ENCODE assay signal across 33 cellular contexts in the genomic region with DNA sequence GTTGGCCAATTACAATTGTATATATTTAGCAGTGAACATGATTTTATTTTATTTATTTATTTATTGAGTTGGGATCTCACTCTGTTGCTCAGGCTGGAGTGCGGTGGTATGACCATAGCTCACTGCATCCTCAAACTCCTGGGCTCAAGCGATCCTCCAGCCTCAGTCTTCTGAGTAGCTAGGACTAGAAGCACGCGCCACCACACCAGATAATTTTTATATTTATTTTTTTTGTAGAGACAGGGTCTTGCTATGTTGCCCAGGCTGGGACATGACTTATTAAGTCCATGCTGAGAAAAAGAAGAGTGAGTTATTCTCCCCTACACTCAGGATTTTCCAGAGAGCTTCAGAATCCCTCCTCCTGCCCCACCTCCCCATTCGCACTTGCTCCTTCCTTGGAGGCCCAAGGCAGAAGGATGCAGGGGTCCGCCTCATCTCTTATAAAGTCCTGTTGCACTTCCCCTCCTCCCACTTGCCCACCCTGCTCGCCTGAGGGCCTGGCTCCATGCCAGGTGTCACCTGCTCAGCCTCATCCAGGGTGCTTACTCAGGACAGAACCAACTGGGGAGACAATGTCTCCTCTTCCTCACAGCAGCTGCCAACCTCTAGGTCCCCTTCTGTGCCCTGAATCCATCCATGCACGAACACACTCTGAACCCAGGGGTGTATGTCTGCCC. TPM values are rescaled to one million over a fixed set of nuclear protein-coding genes. Genes with fewer than 3 reads are reported as not detected.
"Had no signal": no experiment of that assay in that cellular context is flagged by ENCODE, and none has a peak within 500 bp of the region (broad histone marks: within the 10 kb centered on the region; RNA-seq: fewer than 3 reads in every experiment).

No MANE protein-coding gene starts in this region.

- H3K9me3 Mint-ChIP-seq: activated B cell treated with CpG ODN at 0.5 μM for 24 hours; activated CD4-positive, alpha-beta T cell treated with anti-CD3 and anti-CD28 coated beads, Interleukin-2, amount 10 ng/mL, durations not matched to agents 24 days and 14 days; activated CD8-positive, alpha-beta T cell treated with anti-CD3 and anti-CD28 coated beads for 36 hours; activated naive CD4-positive, alpha-beta T cell treated with anti-CD3 and anti-CD28 coated beads for 36 hours; activated naive CD4-positive, alpha-beta T cell treated with anti-CD3 and anti-CD28 coated beads, Interleukin-2, amount 50 U/mL, for 72 hours; activated T-helper 1 cell treated with anti-CD3 and anti-CD28 coated beads, Interleukin-12 subunit alpha, Interleukin-12 subunit beta, Interleukin-2, Interleukin-4 antibody, amounts not matched to agents 30 ng/mL and 10 ng/mL and 1 ng/mL, durations not matched to agents 14 hours and 24 hours and 36 hours had no signal

- H3K4me1 Mint-ChIP-seq: activated B cell treated with CpG ODN at 0.5 μM for 24 hours had no signal

- DNase-seq: activated B cell treated with CpG ODN at 0.5 μM for 24 hours; activated CD4-positive, alpha-beta T cell treated with anti-CD3 and anti-CD28 coated beads for 1 hour; activated CD4-positive, alpha-beta T cell treated with anti-CD3 and anti-CD28 coated beads, Interleukin-2, amount 10 ng/mL, durations not matched to agents 24 days and 14 days; activated CD4-positive, alpha-beta T cell treated with anti-CD3 and anti-CD28 coated beads, Interleukin-2, amount 50 U/mL, for 4 hours; activated gamma-delta T cell treated with Interleukin-2 at 50 U/mL for 16 hours; activated naive CD4-positive, alpha-beta T cell treated with anti-CD3 and anti-CD28 coated beads for 36 hours; activated T-cell treated with anti-CD3 and anti-CD28 coated beads, Interleukin-2, amount 50 U/mL, for 1 hour; adrenal gland; body of pancreas; NCI-H1105; NCI-H1417 treated with DMSO at 0.1 percent for 48 hours; NCI-H187; NCI-H2029 treated with DMSO at 0.1 percent for 48 hours; NCI-H2107; NCI-H2171; NCI-H510A; NCI-H526; NCI-H82; NK-92 treated with Interleukin-12 subunit alpha and Interleukin-12 subunit beta, amount 100 ng/mL, for 24 hours; PC-9; SIG-M5; SW 1271; T-helper 1 cell; T-helper 2 cell; T-helper 9 cell had no signal

- H3K9me3 ChIP-seq: adrenal gland, body of pancreas, breast epithelium had no signal

- H3K4me3 ChIP-seq: adrenal gland, body of pancreas, breast epithelium, PC-9 had no signal

- H3K27ac ChIP-seq: adrenal gland, body of pancreas, breast epithelium, PC-9, RWPE1, VCaP had no signal

- H2AFZ ChIP-seq: PC-9 had no signal

- H3K36me3 ChIP-seq: adrenal gland, breast epithelium had no signal

- H3K4me3 Mint-ChIP-seq: activated B cell treated with CpG ODN at 0.5 μM for 24 hours; activated CD4-positive, alpha-beta T cell treated with anti-CD3 and anti-CD28 coated beads, Interleukin-2, amount 10 ng/mL, durations not matched to agents 24 days and 14 days; activated CD8-positive, alpha-beta T cell treated with anti-CD3 and anti-CD28 coated beads for 36 hours; activated naive CD4-positive, alpha-beta T cell treated with anti-CD3 and anti-CD28 coated beads for 36 hours; activated T-helper 1 cell treated with anti-CD3 and anti-CD28 coated beads, Interleukin-12 subunit alpha, Interleukin-12 subunit beta, Interleukin-2, Interleukin-4 antibody, amounts not matched to agents 30 ng/mL and 10 ng/mL and 1 ng/mL, durations not matched to agents 14 hours and 24 hours and 36 hours had no signal

- H3K27me3 ChIP-seq: body of pancreas, breast epithelium had no signal

- H3K4me1 ChIP-seq: body of pancreas had no signal

- H3K4me2 ChIP-seq: PC-9 had no signal

- FAIRE-seq: astrocyte had no signal

- H3K36me3 Mint-ChIP-seq: activated naive CD4-positive, alpha-beta T cell treated with anti-CD3 and anti-CD28 coated beads, Interleukin-2, amount 50 U/mL, for 72 hours had no signal

- ATAC-seq: body of pancreas, Right ventricle myocardium inferior had no signal

RNA-seq across cellular contexts. Expression of a gene that starts 48.4 kb away (rescaled TPM):
- total RNA-seq: body of pancreas had no signal
